ENCODE assay signal across 1 cellular context in the genomic region with DNA sequence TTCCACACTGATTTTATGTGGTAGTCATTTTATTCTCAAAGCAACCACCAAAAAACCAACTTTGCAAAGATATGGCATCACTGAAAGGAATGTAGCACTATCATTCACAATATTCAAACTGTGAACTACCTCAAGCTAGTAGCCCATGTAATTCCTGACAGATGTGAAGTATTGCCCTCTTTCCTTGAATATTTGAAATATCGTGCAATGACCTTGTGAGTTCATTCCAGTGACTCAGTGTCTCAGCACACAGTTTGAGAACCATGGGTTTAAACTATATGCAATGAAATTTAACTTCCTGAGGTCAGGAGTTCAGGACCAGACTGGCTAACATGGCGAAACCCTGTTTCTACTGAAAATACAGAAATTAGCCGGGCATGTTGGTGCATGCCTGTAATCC.
TF ChIP-seq lines count a peak whose summit lies in the region.

No MANE protein-coding gene starts in this region.

TF ChIP-seq in GM23338, 12 proteins besides CTCF, POLR2A, EP300 and RAD21:
- TF ChIP-seq, protein P1, sequence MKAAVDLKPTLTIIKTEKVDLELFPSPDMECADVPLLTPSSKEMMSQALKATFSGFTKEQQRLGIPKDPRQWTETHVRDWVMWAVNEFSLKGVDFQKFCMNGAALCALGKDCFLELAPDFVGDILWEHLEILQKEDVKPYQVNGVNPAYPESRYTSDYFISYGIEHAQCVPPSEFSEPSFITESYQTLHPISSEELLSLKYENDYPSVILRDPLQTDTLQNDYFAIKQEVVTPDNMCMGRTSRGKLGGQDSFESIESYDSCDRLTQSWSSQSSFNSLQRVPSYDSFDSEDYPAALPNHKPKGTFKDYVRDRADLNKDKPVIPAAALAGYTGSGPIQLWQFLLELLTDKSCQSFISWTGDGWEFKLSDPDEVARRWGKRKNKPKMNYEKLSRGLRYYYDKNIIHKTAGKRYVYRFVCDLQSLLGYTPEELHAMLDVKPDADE (IDR thresholded peaks at IDR 0.05), result no peak
- TF ChIP-seq ZNF114 (CRISPR knock-in tag; IDR thresholded peaks at IDR 0.05), result no peak
- TF ChIP-seq, protein P2, sequence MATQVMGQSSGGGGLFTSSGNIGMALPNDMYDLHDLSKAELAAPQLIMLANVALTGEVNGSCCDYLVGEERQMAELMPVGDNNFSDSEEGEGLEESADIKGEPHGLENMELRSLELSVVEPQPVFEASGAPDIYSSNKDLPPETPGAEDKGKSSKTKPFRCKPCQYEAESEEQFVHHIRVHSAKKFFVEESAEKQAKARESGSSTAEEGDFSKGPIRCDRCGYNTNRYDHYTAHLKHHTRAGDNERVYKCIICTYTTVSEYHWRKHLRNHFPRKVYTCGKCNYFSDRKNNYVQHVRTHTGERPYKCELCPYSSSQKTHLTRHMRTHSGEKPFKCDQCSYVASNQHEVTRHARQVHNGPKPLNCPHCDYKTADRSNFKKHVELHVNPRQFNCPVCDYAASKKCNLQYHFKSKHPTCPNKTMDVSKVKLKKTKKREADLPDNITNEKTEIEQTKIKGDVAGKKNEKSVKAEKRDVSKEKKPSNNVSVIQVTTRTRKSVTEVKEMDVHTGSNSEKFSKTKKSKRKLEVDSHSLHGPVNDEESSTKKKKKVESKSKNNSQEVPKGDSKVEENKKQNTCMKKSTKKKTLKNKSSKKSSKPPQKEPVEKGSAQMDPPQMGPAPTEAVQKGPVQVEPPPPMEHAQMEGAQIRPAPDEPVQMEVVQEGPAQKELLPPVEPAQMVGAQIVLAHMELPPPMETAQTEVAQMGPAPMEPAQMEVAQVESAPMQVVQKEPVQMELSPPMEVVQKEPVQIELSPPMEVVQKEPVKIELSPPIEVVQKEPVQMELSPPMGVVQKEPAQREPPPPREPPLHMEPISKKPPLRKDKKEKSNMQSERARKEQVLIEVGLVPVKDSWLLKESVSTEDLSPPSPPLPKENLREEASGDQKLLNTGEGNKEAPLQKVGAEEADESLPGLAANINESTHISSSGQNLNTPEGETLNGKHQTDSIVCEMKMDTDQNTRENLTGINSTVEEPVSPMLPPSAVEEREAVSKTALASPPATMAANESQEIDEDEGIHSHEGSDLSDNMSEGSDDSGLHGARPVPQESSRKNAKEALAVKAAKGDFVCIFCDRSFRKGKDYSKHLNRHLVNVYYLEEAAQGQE (IDR thresholded peaks at IDR 0.05; ENCODE audit: unreplicated experiment), result no peak
